In genomic region chr19:55355213-55355821, GRCh38 we compare ENCODE assay signal across 1 cellular context.
TF ChIP-seq lines count a peak whose summit lies in the region.

No MANE protein-coding gene starts in this region.

TF ChIP-seq in H1, 55 proteins besides CTCF, POLR2A, EP300 and RAD21:
- no peak for TF ChIP-seq YY1 (IDR thresholded peaks at IDR 0.05; ENCODE audit: low read depth, low read length)
- TF ChIP-seq RFX5 (IDR thresholded peaks at IDR 0.05; ENCODE audit: borderline replicate concordance, low read depth, low read length) = no peak
- TF ChIP-seq SIRT6 (IDR thresholded peaks at IDR 0.05; ENCODE audit: low read length) = no peak
- no peak for TF ChIP-seq FOSL1 (IDR thresholded peaks at IDR 0.05; ENCODE audit: insufficient read depth, low read depth, low read length)
- no peak for TF ChIP-seq RBBP5 (IDR thresholded peaks at IDR 0.05; ENCODE audit: borderline replicate concordance, low read depth, low read length)
- TF ChIP-seq CBX5 (IDR thresholded peaks at IDR 0.05; ENCODE audit: low read depth, low read length) = no peak
- TF ChIP-seq SUZ12 (IDR thresholded peaks at IDR 0.05; ENCODE audit: low read length) = no peak
